11 cellular contexts compared by ENCODE assay signal in the genomic region with DNA sequence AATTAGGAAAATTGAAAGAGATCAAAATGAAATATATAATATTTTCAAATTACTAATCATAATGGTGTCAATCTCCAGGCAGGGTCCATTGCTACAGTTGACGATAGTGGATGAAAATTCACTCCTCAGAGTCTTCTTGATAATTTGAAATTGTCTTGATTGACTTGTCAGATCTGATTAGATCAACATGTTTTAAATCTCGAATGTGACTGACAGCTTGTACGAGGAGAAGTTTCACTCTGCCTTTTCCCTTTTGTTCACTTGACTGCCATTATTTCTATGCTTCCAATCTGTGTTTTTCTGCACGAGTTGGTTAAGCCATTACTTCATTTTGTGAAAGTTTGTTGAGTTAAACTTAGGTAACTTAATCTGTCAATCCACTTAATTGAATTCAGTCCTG. TPM values are rescaled to one million over a fixed set of nuclear protein-coding genes. Genes with fewer than 3 reads are reported as not detected.
"Had no signal": no experiment of that assay in that cellular context is flagged by ENCODE, and none has a peak within 500 bp of the region (broad histone marks: within the 10 kb centered on the region; RNA-seq: fewer than 3 reads in every experiment).

No MANE protein-coding gene starts in this region.

RNA-seq across cellular contexts. Expression of gene RHD, which starts 3.3 kb away (rescaled TPM):
- total RNA-seq: osteoblast, ovary, posterior vena cava, prostate gland, pulmonary artery endothelial cell, smooth muscle cell, suprapubic skin, transverse colon, upper lobe of right lung had no signal
- polyA plus RNA-seq: neural cell, ovary, smooth muscle cell, urinary bladder had no signal
